1 cellular context compared by ENCODE assay signal in genomic region chr15:56733131-56734012, GRCh38.
TF ChIP-seq lines count a peak whose summit lies in the region.

Gene ZNF280D, minus strand, starts transcription at chr15:56733509. Its CDS starts 26,400 bp downstream, at chr15:56707109.

TF ChIP-seq in HepG2, 621 proteins besides CTCF, POLR2A, EP300 and RAD21 (continued from another document and continues in another):
- no peak for TF ChIP-seq CENPX (CRISPR knock-in tag; IDR thresholded peaks at IDR 0.05)
- no peak for TF ChIP-seq ZBTB46 (CRISPR knock-in tag; IDR thresholded peaks at IDR 0.05; ENCODE audit: borderline replicate concordance)
- TF ChIP-seq TCF7 (IDR thresholded peaks at IDR 0.05; ENCODE audit: low read depth), result no peak
- TF ChIP-seq KAT7 (CRISPR knock-in tag; IDR thresholded peaks at IDR 0.05; ENCODE audit: borderline replicate concordance), result peak; percentile 25; the same call in 1 of the 2 replicates
- TF ChIP-seq SRSF1 (optimal IDR thresholded peaks at IDR 0.05; ENCODE audit: low read depth, low read length), result peak; percentile 45
- peak; percentile 96 for TF ChIP-seq NFKB2 (CRISPR knock-in tag; IDR thresholded peaks at IDR 0.05; ENCODE audit: borderline replicate concordance)
- TF ChIP-seq LBX2 (CRISPR knock-in tag; IDR thresholded peaks at IDR 0.05; ENCODE audit: borderline replicate concordance), result peak; percentile 89; the same call in 1 of the 2 replicates
- 0 out of 2 replicates have a peak, but pooled peaks have one; percentile 15 for TF ChIP-seq FOXA3 (CRISPR knock-in tag; IDR thresholded peaks at IDR 0.05)
- no peak for TF ChIP-seq ZNF512B (CRISPR knock-in tag; IDR thresholded peaks at IDR 0.05; ENCODE audit: borderline replicate concordance)
- no peak for TF ChIP-seq ZNF550 (CRISPR knock-in tag; IDR thresholded peaks at IDR 0.05; ENCODE audit: borderline replicate concordance)
- peak; percentile 97 for TF ChIP-seq ZNF749 (CRISPR knock-in tag; IDR thresholded peaks at IDR 0.05; ENCODE audit: borderline replicate concordance)
- peak; percentile 70 for TF ChIP-seq AGO2 (optimal IDR thresholded peaks at IDR 0.05; ENCODE audit: low read depth, low read length)
- no peak for TF ChIP-seq ZNF775 (CRISPR knock-in tag; IDR thresholded peaks at IDR 0.05; ENCODE audit: borderline replicate concordance)
- TF ChIP-seq ZNF607 (CRISPR knock-in tag; IDR thresholded peaks at IDR 0.05; ENCODE audit: borderline replicate concordance), result peak; percentile 90; the same call in 1 of the 2 replicates
- TF ChIP-seq HNF4A (CRISPR knock-in tag; IDR thresholded peaks at IDR 0.05), result no peak
- TF ChIP-seq RFX3 (CRISPR knock-in tag; IDR thresholded peaks at IDR 0.05), result no peak
- peak; percentile 55; the same call in 1 of the 2 replicates for TF ChIP-seq ZNF639 (CRISPR knock-in tag; conservative IDR thresholded peaks at IDR 0.05)
- peak; percentile 93 for TF ChIP-seq KDM5B (CRISPR knock-in tag; IDR thresholded peaks at IDR 0.05; ENCODE audit: borderline replicate concordance)
- TF ChIP-seq ZBTB21 (CRISPR knock-in tag; IDR thresholded peaks at IDR 0.05), result no peak
- TF ChIP-seq MTA3 (CRISPR knock-in tag; IDR thresholded peaks at IDR 0.05), result no peak
- no peak for TF ChIP-seq HCFC1 (IDR thresholded peaks at IDR 0.05; ENCODE audit: low read depth, low read length)
- no peak for TF ChIP-seq MATR3 (CRISPR knock-in tag; IDR thresholded peaks at IDR 0.05)
- TF ChIP-seq SPEN (CRISPR knock-in tag; IDR thresholded peaks at IDR 0.05; ENCODE audit: low read depth), result peak; percentile 81
- peak; percentile 97; the same call in 1 of the 2 replicates for TF ChIP-seq TFDP1 (CRISPR knock-in tag; IDR thresholded peaks at IDR 0.05; ENCODE audit: borderline replicate concordance)
- TF ChIP-seq THAP9 (CRISPR knock-in tag; IDR thresholded peaks at IDR 0.05; ENCODE audit: borderline replicate concordance), result no peak
- TF ChIP-seq ZNF382 (CRISPR knock-in tag; IDR thresholded peaks at IDR 0.05; ENCODE audit: borderline replicate concordance), result no peak
- no peak for TF ChIP-seq ARID3A (IDR thresholded peaks at IDR 0.05; ENCODE audit: low read depth, low read length)
- no peak for TF ChIP-seq KIAA2018 (CRISPR knock-in tag; IDR thresholded peaks at IDR 0.05; ENCODE audit: borderline replicate concordance)
- no peak for TF ChIP-seq SOX13 (IDR thresholded peaks at IDR 0.05)
- 0 out of 4 replicates have a peak, but pooled peaks of 1 of the 2 experiments have one; percentile 10 for TF ChIP-seq SOX13 (CRISPR knock-in tag; conservative IDR thresholded peaks at IDR 0.05 in 1 of 2, IDR thresholded peaks at IDR 0.05 in 1 of 2)
- no peak for TF ChIP-seq MEF2D (CRISPR knock-in tag; IDR thresholded peaks at IDR 0.05)
- TF ChIP-seq ZNF251 (CRISPR knock-in tag; IDR thresholded peaks at IDR 0.05), result no peak
- TF ChIP-seq ISL2 (CRISPR knock-in tag; IDR thresholded peaks at IDR 0.05), result no peak
- TF ChIP-seq FOXJ3 (CRISPR knock-in tag; IDR thresholded peaks at IDR 0.05; ENCODE audit: borderline replicate concordance), result no peak
- TF ChIP-seq SMC3 (IDR thresholded peaks at IDR 0.05; ENCODE audit: low read length), result no peak
- peak; percentile 51; the same call in 1 of the 2 replicates for TF ChIP-seq MIXL1 (CRISPR knock-in tag; IDR thresholded peaks at IDR 0.05)
- no peak for TF ChIP-seq HNRNPK (IDR thresholded peaks at IDR 0.05; ENCODE audit: low read depth, low read length, poor library complexity, severe bottlenecking)
